8 cellular contexts compared by ENCODE assay signal in the genomic region with DNA sequence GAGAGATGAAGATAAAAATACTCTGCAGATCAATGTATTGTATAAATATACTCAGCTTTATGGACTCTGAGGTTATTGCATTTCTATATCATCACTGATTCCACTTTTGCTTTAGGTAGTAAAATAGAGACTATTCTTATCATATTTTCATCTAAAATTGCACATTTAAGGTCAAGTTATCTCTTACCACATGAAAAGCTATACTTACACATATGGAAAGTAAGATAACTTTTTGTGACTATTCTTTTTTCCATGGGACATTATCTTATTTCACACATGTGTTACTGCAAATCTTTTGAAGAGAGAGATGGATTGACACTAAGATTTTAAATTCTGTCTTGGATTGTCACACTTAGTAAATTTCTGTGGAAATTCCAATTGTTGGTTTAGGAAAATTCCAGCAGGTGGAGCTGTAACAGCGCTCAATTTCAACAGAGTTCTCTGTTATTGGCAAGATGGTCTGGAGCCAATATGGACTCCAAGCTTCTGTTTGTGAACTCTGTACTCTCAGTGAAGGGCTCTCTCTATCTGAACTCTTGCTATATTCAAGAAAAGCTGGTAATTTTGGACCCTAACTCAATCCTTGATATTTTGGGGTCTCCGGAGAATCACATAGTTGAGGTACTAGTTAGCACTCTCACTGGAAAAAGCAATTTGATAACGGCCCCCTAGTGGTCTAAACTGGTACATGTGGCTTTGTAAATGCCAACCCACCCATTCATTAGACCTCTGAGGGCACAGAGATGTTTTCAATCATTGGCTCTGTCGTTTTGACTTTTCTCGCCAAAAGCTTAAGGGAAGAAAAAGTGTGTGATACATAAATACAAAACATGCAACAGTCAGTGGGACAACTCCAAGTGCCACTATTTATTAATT.
DNase-seq lines count a peak whose midpoint lies in the region; ATAC-seq, FAIRE-seq and TF ChIP-seq lines count a peak whose summit lies in the region.

No MANE protein-coding gene starts in this region.

- TF ChIP-seq POLR2A in GM18505 (IDR thresholded peaks at IDR 0.05; ENCODE audit: borderline replicate concordance, extremely low read depth, insufficient read depth, insufficient read length): no peak

- peak overlapping the region; percentile 96 for H2AFZ ChIP-seq in ACC112 (ENCODE audit: low read length, unreplicated experiment)

- H3K36me3 ChIP-seq in ACC112 (ENCODE audit: insufficient read depth, low read length): no peaks in the 10 kb centered on the region

- no peaks in the 10 kb centered on the region for H3K27me3 ChIP-seq in ACC112 (ENCODE audit: insufficient read depth, low read length)

- no peaks in the 10 kb centered on the region for H3K79me2 ChIP-seq in ACC112 (ENCODE audit: control insufficient read depth, insufficient read depth, low read length, unreplicated experiment)

- peak; percentile 77 for ATAC-seq in GM18505 (IDR thresholded peaks at IDR 0.05; ENCODE audit: unreplicated experiment)
- peak; percentile 91 for ATAC-seq in HG02973 (IDR thresholded peaks at IDR 0.05; ENCODE audit: unreplicated experiment)

- peak overlapping the region; percentile 70 for H3K4me3 ChIP-seq in ACC112 (ENCODE audit: low read depth, low read length)

- DNase-seq in NCI-H146 (lab: John Stamatoyannopoulos, UW) (peak; percentile 73), T1000 (lab: John Stamatoyannopoulos, UW) (peak; percentile 15), brain pericyte (ENCODE audit: low read depth, low spot score) (peak; percentile 51)
- peak; percentile 39 for DNase-seq in stimulated activated CD4-positive, alpha-beta T cell treated with anti-CD3 and anti-CD28 coated beads, Interleukin-1b, Interleukin-23, amount 100 ng/mL, for 48 hours

- FAIRE-seq in islet of Langerhans (lab: Jason Lieb, UNC): peak; percentile 91

- no peaks in the 10 kb centered on the region for H3K4me1 ChIP-seq in ACC112 (ENCODE audit: control insufficient read depth, insufficient read depth, low read length, unreplicated experiment)

- no peak overlapping the region for H3K27ac ChIP-seq in ACC112 (ENCODE audit: low read depth, low read length)

Comparison
In these comparisons a context has a peak if more than half of its experiments do, and no peak if none do; other contexts are left out.
1. DNase-seq: peak in every context shown above with its lines; median percentile 73 in NCI-H146; 51 in brain pericyte; 39 in stimulated activated CD4-positive, alpha-beta T cell treated with anti-CD3 and anti-CD28 coated beads, Interleukin-1b, Interleukin-23, amount 100 ng/mL, for 48 hours; 15 in T1000.